In genomic region chr19:48341006-48341405, GRCh38 we compare ENCODE assay signal across 18 cellular contexts. TPM values are rescaled to one million over a fixed set of nuclear protein-coding genes. Genes with fewer than 3 reads are reported as not detected.
DNase-seq lines count a peak whose midpoint lies in the region; ATAC-seq and TF ChIP-seq lines count a peak whose summit lies in the region.
"Had no signal": no experiment of that assay in that cellular context is flagged by ENCODE, and none has a peak within 500 bp of the region (broad histone marks: within the 10 kb centered on the region; RNA-seq: fewer than 3 reads in every experiment).

No MANE protein-coding gene starts in this region.

- TF ChIP-seq CTCF in CD8-positive, alpha-beta T cell (IDR thresholded peaks at IDR 0.05) = no peak

- H3K27ac ChIP-seq in CD8-positive, alpha-beta T cell (ENCODE audit: low read depth, low read length) = no peak overlapping the region

- CTCF ChIA-PET in CD8-positive, alpha-beta T cell (lab: Charles Lee) = interaction anchor here (1.0 to 1.2 kb wide), 3 partner anchors 9 to 21 kb away, joined by 3 to 4 read pairs (median 3); no protein-coding TSS in a partner anchor

- H3K9me3 ChIP-seq in CD8-positive, alpha-beta T cell (ENCODE audit: low read length) = no peaks in the 10 kb centered on the region
- H3K9me3 ChIP-seq: BE2C had no signal

- H3K4me1 Mint-ChIP-seq in CD8-positive, alpha-beta T cell (ENCODE audit: low read depth) = no peaks in the 10 kb centered on the region
- H3K4me1 Mint-ChIP-seq: stimulated activated naive CD8-positive, alpha-beta T cell treated with anti-CD3 and anti-CD28 coated beads, Interleukin-15, amount 100 ng/mL, for 72 hours had no signal

- POLR2A ChIA-PET in CD8-positive, alpha-beta T cell (lab: Charles Lee) = no interaction called here

- H3K9me3 Mint-ChIP-seq in CD8-positive, alpha-beta T cell = no peaks in the 10 kb centered on the region
- H3K9me3 Mint-ChIP-seq: activated T-helper 1 cell treated with anti-CD3 and anti-CD28 coated beads, Interleukin-12 subunit alpha, Interleukin-12 subunit beta, Interleukin-2, Interleukin-4 antibody, amounts not matched to agents 30 ng/mL and 10 ng/mL and 1 ng/mL, durations not matched to agents 14 hours and 24 hours and 36 hours; stimulated activated naive CD8-positive, alpha-beta T cell treated with anti-CD3 and anti-CD28 coated beads, Interleukin-15, amount 100 ng/mL, for 72 hours; T-helper 1 cell treated with Interleukin-12 subunit alpha and Interleukin-12 subunit beta and Interleukin-4 antibody, amounts not matched to agents 30 μg/mL and 1 μg/mL, for 36 hours had no signal

- H3K27me3 ChIP-seq in CD8-positive, alpha-beta T cell (ENCODE audit: insufficient read depth, low read length) = no peaks in the 10 kb centered on the region
- H3K27me3 ChIP-seq: BE2C had no signal

- DNase-seq in DMS 273 (lab: John Stamatoyannopoulos, UW; ENCODE audit: unreplicated experiment) = peak; percentile 100
- peak; percentile 75 for DNase-seq in NCI-H1092 (lab: John Stamatoyannopoulos, UW)
- peak; percentile 14 for DNase-seq in RPMI8226
- peak; percentile 39 for DNase-seq in inferior parietal cortex (ENCODE audit: extremely low spot score)
- DNase-seq in CD8-positive, alpha-beta T cell = no peak
- no peak for DNase-seq in pons (ENCODE audit: low spot score)
- DNase-seq: activated CD4-positive, alpha-beta T cell treated with anti-CD3 and anti-CD28 coated beads for 48 hours; BE2C; mesendoderm; MM.1S; stimulated activated CD4-positive, alpha-beta T cell treated with anti-CD3 and anti-CD28 coated beads, Interleukin-4, amount 100 ng/mL, for 1 hour; stimulated activated naive CD8-positive, alpha-beta T cell treated with anti-CD3 and anti-CD28 coated beads, Interleukin-15, amount 100 ng/mL, for 72 hours had no signal

- peaks cover 25% of the 10 kb centered on the region for H3K36me3 Mint-ChIP-seq in CD8-positive, alpha-beta T cell

- H3K4me3 ChIP-seq in CD8-positive, alpha-beta T cell (ENCODE audit: low read depth, low read length) = no peak overlapping the region

- H3K36me3 ChIP-seq in CD8-positive, alpha-beta T cell (ENCODE audit: insufficient read depth, low read length) = peaks cover 9% of the 10 kb centered on the region
- H3K36me3 ChIP-seq: BE2C had no signal

- H3K27ac Mint-ChIP-seq in CD8-positive, alpha-beta T cell = no peak overlapping the region
- H3K27ac Mint-ChIP-seq: activated T-helper 1 cell treated with anti-CD3 and anti-CD28 coated beads, Interleukin-12 subunit alpha, Interleukin-12 subunit beta, Interleukin-2, Interleukin-4 antibody, amounts not matched to agents 30 ng/mL and 10 ng/mL and 1 ng/mL, durations not matched to agents 14 hours and 24 hours and 36 hours; stimulated activated naive CD8-positive, alpha-beta T cell treated with anti-CD3 and anti-CD28 coated beads, Interleukin-15, amount 100 ng/mL, for 72 hours; T-helper 1 cell treated with Interleukin-12 subunit alpha and Interleukin-12 subunit beta and Interleukin-4 antibody, amounts not matched to agents 30 μg/mL and 1 μg/mL, for 36 hours had no signal

- intact Hi-C loops in CD8-positive, alpha-beta T cell (cut with DNase I, micrococcal nuclease) = no loop called here

- ATAC-seq in HG02571 (IDR thresholded peaks at IDR 0.05; ENCODE audit: unreplicated experiment) = no peak
- ATAC-seq in HG03432 (IDR thresholded peaks at IDR 0.05; ENCODE audit: unreplicated experiment) = no peak
- no peak for ATAC-seq in CD8-positive, alpha-beta T cell
- ATAC-seq: stimulated activated naive CD8-positive, alpha-beta T cell treated with anti-CD3 and anti-CD28 coated beads, Interleukin-15, amount 100 ng/mL, for 72 hours had no signal

- H3K27me3 Mint-ChIP-seq in CD8-positive, alpha-beta T cell (ENCODE audit: low read depth) = no peaks in the 10 kb centered on the region
- H3K27me3 Mint-ChIP-seq: stimulated activated naive CD8-positive, alpha-beta T cell treated with anti-CD3 and anti-CD28 coated beads, Interleukin-15, amount 100 ng/mL, for 72 hours had no signal

- no peak overlapping the region for H3K4me3 Mint-ChIP-seq in CD8-positive, alpha-beta T cell
- H3K4me3 Mint-ChIP-seq: activated T-helper 1 cell treated with anti-CD3 and anti-CD28 coated beads, Interleukin-12 subunit alpha, Interleukin-12 subunit beta, Interleukin-2, Interleukin-4 antibody, amounts not matched to agents 30 ng/mL and 10 ng/mL and 1 ng/mL, durations not matched to agents 14 hours and 24 hours and 36 hours; stimulated activated naive CD8-positive, alpha-beta T cell treated with anti-CD3 and anti-CD28 coated beads, Interleukin-15, amount 100 ng/mL, for 72 hours; T-helper 1 cell treated with Interleukin-12 subunit alpha and Interleukin-12 subunit beta and Interleukin-4 antibody, amounts not matched to agents 30 μg/mL and 1 μg/mL, for 36 hours had no signal

- no peaks in the 10 kb centered on the region for H3K4me1 ChIP-seq in CD8-positive, alpha-beta T cell (ENCODE audit: insufficient read depth, low read length)
- H3K4me1 ChIP-seq: BE2C had no signal

RNA-seq across cellular contexts. Expression of gene EMP3, which starts 15.7 kb away (rescaled TPM):
- total RNA-seq in CD8-positive, alpha-beta T cell = 100 to 1,000 TPM; 174 to 181 TPM

RNA-seq across cellular contexts. Expression of gene TMEM143, which starts 22.7 kb away (rescaled TPM):
- total RNA-seq in CD8-positive, alpha-beta T cell = 1 to 10 TPM; 6.4 to 7.7 TPM

RNA-seq across cellular contexts. Expression of gene SYNGR4, which starts 23.2 kb away (rescaled TPM):
- total RNA-seq in CD8-positive, alpha-beta T cell = not detected
- total RNA-seq: activated T-helper 1 cell treated with anti-CD3 and anti-CD28 coated beads, Interleukin-12 subunit alpha, Interleukin-12 subunit beta, Interleukin-2, Interleukin-4 antibody, amounts not matched to agents 30 ng/mL and 10 ng/mL and 1 ng/mL, durations not matched to agents 14 hours and 24 hours and 36 hours; cardiac septum; endothelial cell of umbilical vein had no signal

RNA-seq across cellular contexts. Expression of gene KDELR1, which starts 50.3 kb away (rescaled TPM):
- total RNA-seq in CD8-positive, alpha-beta T cell = 10 to 100 TPM; 29.7 to 33.1 TPM

RNA-seq across cellular contexts. Expression of gene GRIN2D, which starts 52.5 kb away (rescaled TPM):
- not detected for total RNA-seq in CD8-positive, alpha-beta T cell

Comparison
In these comparisons a context has a peak if more than half of its experiments do, and no peak if none do; other contexts are left out.
1. DNase-seq: peak in DMS 273 (single experiment), NCI-H1092 (single experiment), RPMI8226 (single experiment) and inferior parietal cortex (single experiment); none in CD8-positive, alpha-beta T cell (0 of 7) and pons (single experiment).